Comparison of ENCODE assay signal across 23 cellular contexts in genomic region chr19:2751438-2751830, GRCh38.
"Had no signal": no experiment of that assay in that cellular context is flagged by ENCODE, and none has a peak within 500 bp of the region (broad histone marks: within the 10 kb centered on the region; RNA-seq: fewer than 3 reads in every experiment).

No MANE protein-coding gene starts in this region.

- H3K9me3 ChIP-seq: gastrocnemius medialis, pancreas, right lobe of liver, stomach, thoracic aorta, tibial nerve, upper lobe of left lung, uterus had no signal

- H3K27ac ChIP-seq: epithelial cell of prostate, gastrocnemius medialis, pancreas, right lobe of liver, stomach, thoracic aorta, tibial nerve, upper lobe of left lung, uterus had no signal

- H3K4me3 ChIP-seq: gastrocnemius medialis, pancreas, right lobe of liver, stomach, thoracic aorta, tibial nerve, upper lobe of left lung, uterus had no signal

- H3K4me1 ChIP-seq: pancreas, right lobe of liver, uterus had no signal

- DNase-seq: cerebellar nuclear complex; cortex of kidney; effector CD4-positive, alpha-beta T cell; foreskin fibroblast; gastrocnemius medialis; kidney; mesenchymal stem cell; midbrain; naive thymus-derived CD4-positive, alpha-beta T cell; occipital lobe; pancreas; right lobe of liver; small intestine; stimulated activated CD4-positive, alpha-beta T cell treated with anti-CD3 and anti-CD28 coated beads, Interleukin-12 subunit alpha, Interleukin-12 subunit beta, amount 100 ng/mL, for 4 hours; stimulated activated CD4-positive, alpha-beta T cell treated with anti-CD3 and anti-CD28 coated beads, Interleukin-1b, Interleukin-23, amount 100 ng/mL, for 48 hours; stimulated activated CD4-positive, alpha-beta T cell treated with anti-CD3 and anti-CD28 coated beads, Interleukin-4, amount 100 ng/mL, for 24 hours; stimulated activated naive CD4-positive, alpha-beta T cell treated with Interleukin-2 at 50 U/mL for 16 hours; stomach; upper lobe of left lung; uterus had no signal

- H3K36me3 ChIP-seq: uterus had no signal

- H3K27me3 ChIP-seq: gastrocnemius medialis, pancreas, right lobe of liver, stomach, tibial nerve, upper lobe of left lung, uterus had no signal
